Comparison of ENCODE assay signal across 28 cellular contexts in genomic region chr7:48116043-48116442, GRCh38. TPM values are rescaled to one million over a fixed set of nuclear protein-coding genes. Genes with fewer than 3 reads are reported as not detected.
"Had no signal": no experiment of that assay in that cellular context is flagged by ENCODE, and none has a peak within 500 bp of the region (broad histone marks: within the 10 kb centered on the region; RNA-seq: fewer than 3 reads in every experiment).

No MANE protein-coding gene starts in this region.

- H3K36me3 Mint-ChIP-seq: activated CD4-positive, alpha-beta memory T cell treated with anti-CD3 and anti-CD28 coated beads for 36 hours; activated naive CD8-positive, alpha-beta T cell treated with anti-CD3 and anti-CD28 coated beads for 36 hours had no signal

- H3K4me3 Mint-ChIP-seq: activated CD4-positive, alpha-beta memory T cell treated with anti-CD3 and anti-CD28 coated beads for 36 hours; activated naive CD8-positive, alpha-beta T cell treated with anti-CD3 and anti-CD28 coated beads for 36 hours; activated T-cell treated with anti-CD3 and anti-CD28 coated beads, Interleukin-2, amount 50 U/mL, for 4 hours; activated T-helper 1 cell treated with anti-CD3 and anti-CD28 coated beads, Interleukin-12 subunit alpha, Interleukin-12 subunit beta, Interleukin-2, Interleukin-4 antibody, amounts not matched to agents 30 ng/mL and 10 ng/mL and 1 ng/mL, durations not matched to agents 14 hours and 24 hours and 36 hours; central memory CD8-positive, alpha-beta T cell; T-helper 1 cell treated with Interleukin-12 subunit alpha and Interleukin-12 subunit beta and Interleukin-4 antibody, amounts not matched to agents 30 μg/mL and 1 μg/mL, for 36 hours; T-helper 2 cell treated with Interferon-gamma antibody and Interleukin-4, amounts not matched to agents 5 μg/mL and 100 μg/mL, for 36 hours had no signal

- H3K9me3 Mint-ChIP-seq: activated CD4-positive, alpha-beta memory T cell treated with anti-CD3 and anti-CD28 coated beads for 36 hours; activated naive CD8-positive, alpha-beta T cell treated with anti-CD3 and anti-CD28 coated beads for 36 hours; activated T-cell treated with anti-CD3 and anti-CD28 coated beads, Interleukin-2, amount 50 U/mL, for 4 hours; activated T-helper 1 cell treated with anti-CD3 and anti-CD28 coated beads, Interleukin-12 subunit alpha, Interleukin-12 subunit beta, Interleukin-2, Interleukin-4 antibody, amounts not matched to agents 30 ng/mL and 10 ng/mL and 1 ng/mL, durations not matched to agents 14 hours and 24 hours and 36 hours; central memory CD8-positive, alpha-beta T cell; T-helper 1 cell treated with Interleukin-12 subunit alpha and Interleukin-12 subunit beta and Interleukin-4 antibody, amounts not matched to agents 30 μg/mL and 1 μg/mL, for 36 hours; T-helper 2 cell treated with Interferon-gamma antibody and Interleukin-4, amounts not matched to agents 5 μg/mL and 100 μg/mL, for 36 hours had no signal

- DNase-seq: activated CD4-positive, alpha-beta memory T cell treated with anti-CD3 and anti-CD28 coated beads for 36 hours; activated CD4-positive, alpha-beta T cell treated with anti-CD3 and anti-CD28 coated beads, Interleukin-2, amount 50 U/mL, for 1 hour; activated CD8-positive, alpha-beta memory T cell treated with anti-CD3 and anti-CD28 coated beads, Interleukin-2, amount 50 U/mL, for 4 hours; activated effector memory CD4-positive, alpha-beta T cell treated with Interleukin-2 at 50 U/mL for 16 hours; activated naive CD4-positive, alpha-beta T cell; activated naive CD4-positive, alpha-beta T cell treated with anti-CD3 and anti-CD28 coated beads, Interleukin-2, amount 50 U/mL, for 16 hours; activated naive CD8-positive, alpha-beta T cell treated with anti-CD3 and anti-CD28 coated beads for 36 hours; activated T-cell treated with anti-CD3 and anti-CD28 coated beads for 4 hours; activated T-cell treated with anti-CD3 and anti-CD28 coated beads, Interleukin-2, amount 50 U/mL, for 4 hours; amniotic stem cell; aorta; brain microvascular endothelial cell; NCI-H1105; NCI-H1417 treated with DMSO at 0.1 percent for 48 hours; NCI-H187 treated with DMSO at 0.1 percent for 48 hours; NCI-H2081; NCI-H226; NCI-H446 treated with DMSO at 0.1 percent for 48 hours; NCI-H524; NCI-H69; RPMI8226; SHP77 treated with DMSO at 0.1 percent for 48 hours; SK-N-SH had no signal

- H3K27me3 Mint-ChIP-seq: activated CD4-positive, alpha-beta memory T cell treated with anti-CD3 and anti-CD28 coated beads for 36 hours; activated naive CD8-positive, alpha-beta T cell treated with anti-CD3 and anti-CD28 coated beads for 36 hours; central memory CD8-positive, alpha-beta T cell had no signal

- ATAC-seq: activated T-cell treated with anti-CD3 and anti-CD28 coated beads, Interleukin-2, amount 50 U/mL, for 4 hours; Panc1 had no signal

- H3K4me1 Mint-ChIP-seq: activated naive CD8-positive, alpha-beta T cell treated with anti-CD3 and anti-CD28 coated beads for 36 hours; central memory CD8-positive, alpha-beta T cell had no signal

- H3K27ac Mint-ChIP-seq: activated CD4-positive, alpha-beta memory T cell treated with anti-CD3 and anti-CD28 coated beads for 36 hours; activated naive CD8-positive, alpha-beta T cell treated with anti-CD3 and anti-CD28 coated beads for 36 hours; activated T-helper 1 cell treated with anti-CD3 and anti-CD28 coated beads, Interleukin-12 subunit alpha, Interleukin-12 subunit beta, Interleukin-2, Interleukin-4 antibody, amounts not matched to agents 30 ng/mL and 10 ng/mL and 1 ng/mL, durations not matched to agents 14 hours and 24 hours and 36 hours; T-helper 1 cell treated with Interleukin-12 subunit alpha and Interleukin-12 subunit beta and Interleukin-4 antibody, amounts not matched to agents 30 μg/mL and 1 μg/mL, for 36 hours; T-helper 2 cell treated with Interferon-gamma antibody and Interleukin-4, amounts not matched to agents 5 μg/mL and 100 μg/mL, for 36 hours had no signal

RNA-seq across cellular contexts. Expression of gene ABCA13, which starts 55.2 kb away (rescaled TPM):
- total RNA-seq: activated CD4-positive, alpha-beta memory T cell treated with anti-CD3 and anti-CD28 coated beads for 36 hours; activated T-helper 1 cell treated with anti-CD3 and anti-CD28 coated beads, Interleukin-12 subunit alpha, Interleukin-12 subunit beta, Interleukin-2, Interleukin-4 antibody, amounts not matched to agents 30 ng/mL and 10 ng/mL and 1 ng/mL, durations not matched to agents 14 hours and 24 hours and 36 hours had no signal
